8 cellular contexts compared by ENCODE assay signal in the genomic region with DNA sequence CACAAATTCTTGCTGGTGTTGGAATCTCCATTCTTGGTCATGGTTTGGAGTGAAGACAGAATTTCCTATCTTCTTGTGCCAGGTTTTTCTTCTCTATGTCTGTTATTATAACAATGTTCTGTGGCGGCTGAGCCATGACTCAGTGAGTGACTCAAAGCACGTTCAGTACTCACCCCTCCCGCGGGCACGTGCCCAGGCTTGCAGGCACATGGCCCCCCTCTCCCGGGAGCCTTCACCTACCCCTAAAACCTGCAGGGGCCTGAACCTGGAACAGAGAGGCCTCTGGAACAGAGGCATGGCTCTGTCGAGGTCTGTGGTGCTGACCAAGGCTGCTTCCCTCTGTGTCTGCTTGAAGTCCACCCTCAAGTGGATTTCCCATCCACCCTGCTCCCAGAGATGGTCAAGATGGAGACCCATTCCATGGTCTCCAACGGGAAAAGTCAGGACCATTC. TPM values are rescaled to one million over a fixed set of nuclear protein-coding genes. Genes with fewer than 3 reads are reported as not detected.
DNase-seq lines count a peak whose midpoint lies in the region; ATAC-seq and TF ChIP-seq lines count a peak whose summit lies in the region.

No MANE protein-coding gene starts in this region.

- H3K27me3 Mint-ChIP-seq in CD4-positive, alpha-beta T cell, result no peaks in the 10 kb centered on the region
- H3K27me3 Mint-ChIP-seq in activated naive CD4-positive, alpha-beta T cell treated with anti-CD3 and anti-CD28 coated beads for 36 hours (ENCODE audit: low read depth), result no peaks in the 10 kb centered on the region

- no peak overlapping the region for H2AFZ ChIP-seq in hepatocyte

- H3K27me3 ChIP-seq in hepatocyte, result no peaks in the 10 kb centered on the region
- H3K27me3 ChIP-seq in CD4-positive, alpha-beta T cell (ENCODE audit: control insufficient read depth, insufficient read depth, low read length), result no peaks in the 10 kb centered on the region

- DNase-seq in hepatocyte (ENCODE audit: low spot score) (no peak), stromal cell of bone marrow (ENCODE audit: low read depth) (peak; percentile 93), NCI-H69 (lab: John Stamatoyannopoulos, UW) (no peak), SKM-1 (lab: John Stamatoyannopoulos, UW; ENCODE audit: unreplicated experiment) (no peak)
- DNase-seq in CD4-positive, alpha-beta T cell, result no peak
- no peak for DNase-seq in activated naive CD4-positive, alpha-beta T cell treated with anti-CD3 and anti-CD28 coated beads for 36 hours

- 85% methylated on average over 8 of the region's 8 CpGs for WGBS in hepatocyte (ENCODE audit: low lambda C conversion rate, missing lambda C conversion rate)

- no peak overlapping the region for H3K27ac Mint-ChIP-seq in CD4-positive, alpha-beta T cell
- no peak overlapping the region for H3K27ac Mint-ChIP-seq in activated naive CD4-positive, alpha-beta T cell treated with anti-CD3 and anti-CD28 coated beads for 36 hours

- H3K36me3 Mint-ChIP-seq in CD4-positive, alpha-beta T cell (ENCODE audit: low read depth), result no peaks in the 10 kb centered on the region
- no peaks in the 10 kb centered on the region for H3K36me3 Mint-ChIP-seq in activated naive CD4-positive, alpha-beta T cell treated with anti-CD3 and anti-CD28 coated beads for 36 hours (ENCODE audit: low read depth)

- CTCF ChIA-PET in HEK293 (lab: Yijun Ruan, JAX), result interaction anchor here (2.6 to 7.2 kb wide), 3 partner anchors 32 to 146 kb away, joined by 15 to 238 read pairs (median 40); a partner anchor contains a TSS
- CTCF ChIA-PET in CD4-positive, alpha-beta T cell (lab: Charles Lee), result interaction anchor here (5.1 kb wide), 1 partner anchor 34 kb away, joined by 118 read pairs; no protein-coding TSS in a partner anchor
- CTCF ChIA-PET in activated naive CD4-positive, alpha-beta T cell treated with anti-CD3 and anti-CD28 coated beads for 36 hours (lab: Charles Lee), result interaction anchor here (0.6 to 11.9 kb wide), 10 partner anchors 16 to 525 kb away, joined by 3 to 162 read pairs (median 4); a partner anchor contains a TSS

- no peak for TF ChIP-seq CTCF in HEK293 (tag by site-specific recombination; IDR thresholded peaks at IDR 0.05)
- TF ChIP-seq CTCF in hepatocyte (IDR thresholded peaks at IDR 0.05; ENCODE audit: poor library complexity), result no peak
- no peak for TF ChIP-seq CTCF in CD4-positive, alpha-beta T cell (IDR thresholded peaks at IDR 0.05)

- H3K9me3 ChIP-seq in HEK293 (ENCODE audit: control insufficient read depth, insufficient read depth, low read depth, low read length), result no peaks in the 10 kb centered on the region
- H3K9me3 ChIP-seq in hepatocyte (ENCODE audit: low read depth), result no peaks in the 10 kb centered on the region
- H3K9me3 ChIP-seq in CD4-positive, alpha-beta T cell (ENCODE audit: control insufficient read depth, low read length), result no peaks in the 10 kb centered on the region

- H3K27ac ChIP-seq in HEK293 (ENCODE audit: extremely low read depth, low read depth, low read length) (no peak overlapping the region), angular gyrus (ENCODE audit: low read depth, low read length) (peak overlapping the region; percentile 47), hepatocyte (peak overlapping the region; percentile 16)
- H3K27ac ChIP-seq in CD4-positive, alpha-beta T cell (ENCODE audit: low read depth, low read length), result no peak overlapping the region

- no peaks in the 10 kb centered on the region for H3K79me2 ChIP-seq in hepatocyte

- no peaks in the 10 kb centered on the region for H3K9me3 Mint-ChIP-seq in CD4-positive, alpha-beta T cell
- H3K9me3 Mint-ChIP-seq in activated naive CD4-positive, alpha-beta T cell treated with anti-CD3 and anti-CD28 coated beads for 36 hours, result no peaks in the 10 kb centered on the region

- H4K20me1 ChIP-seq in hepatocyte (ENCODE audit: insufficient read depth, poor library complexity, severe bottlenecking), result no peaks in the 10 kb centered on the region

- no peaks in the 10 kb centered on the region for H3K4me1 Mint-ChIP-seq in CD4-positive, alpha-beta T cell (ENCODE audit: low read depth)
- no peaks in the 10 kb centered on the region for H3K4me1 Mint-ChIP-seq in activated naive CD4-positive, alpha-beta T cell treated with anti-CD3 and anti-CD28 coated beads for 36 hours (ENCODE audit: low read depth)

- POLR2A ChIA-PET in HEK293 (lab: Yijun Ruan, JAX), result no interaction called here
- POLR2A ChIA-PET in CD4-positive, alpha-beta T cell (lab: Charles Lee), result interaction anchor here (3.1 kb wide), 1 partner anchor 34 kb away, joined by 37 read pairs; no protein-coding TSS in a partner anchor

- H3K4me3 ChIP-seq in HEK293 (ENCODE audit: low read depth, low read length) (no peak overlapping the region), hepatocyte (no peak overlapping the region)

- H3K36me3 ChIP-seq in HEK293 (ENCODE audit: control insufficient read depth in 2 of 2, insufficient read depth in 1 of 2, low read length in 2 of 2) (peaks cover 0 to 33% of the 10 kb centered on the region in 2 experiments; a peak in 1 of 3 replicates), hepatocyte (replicated peaks; ENCODE audit: insufficient read depth, low read depth) (no peaks in the 10 kb centered on the region)

- no peak for ATAC-seq in CD4-positive, alpha-beta T cell (ENCODE audit: poor library complexity)

- intact Hi-C loops in CD4-positive, alpha-beta T cell (cut with DNase I, micrococcal nuclease), result no loop called here
- intact Hi-C loops in activated naive CD4-positive, alpha-beta T cell treated with anti-CD3 and anti-CD28 coated beads for 36 hours (cut with micrococcal nuclease), result no loop called here

- H3K4me3 Mint-ChIP-seq in CD4-positive, alpha-beta T cell, result no peak overlapping the region
- no peak overlapping the region for H3K4me3 Mint-ChIP-seq in activated naive CD4-positive, alpha-beta T cell treated with anti-CD3 and anti-CD28 coated beads for 36 hours

- no peaks in the 10 kb centered on the region for H3K9me2 ChIP-seq in hepatocyte (replicated peaks; ENCODE audit: insufficient read depth)

- H3K4me1 ChIP-seq in HEK293 (ENCODE audit: control insufficient read depth, insufficient read depth, low read length) (no peaks in the 10 kb centered on the region), hepatocyte (ENCODE audit: insufficient read depth) (no peaks in the 10 kb centered on the region)

- H3K4me2 ChIP-seq in hepatocyte, result no peak overlapping the region

TF ChIP-seq in HEK293, 187 proteins besides CTCF, POLR2A, EP300 and RAD21:
- TF ChIP-seq SP7 (tag by site-specific recombination; IDR thresholded peaks at IDR 0.05) (0 out of 2 replicates have a peak, but pooled peaks have one; percentile 32), ZNF112 (tag by site-specific recombination; IDR thresholded peaks at IDR 0.05) (no peak)
TF ChIP-seq in HEK293: peak in this region for 1.

RNA-seq across cellular contexts. Expression of a gene that starts 27.6 kb away (rescaled TPM):
- total RNA-seq in hepatocyte, result 73.2 and 74.5 TPM in 2 replicates
- 71.3 and 79.0 TPM in 2 replicates for polyA plus RNA-seq in hepatocyte
- 1 to 10 TPM; 1.1 to 2.0 TPM for total RNA-seq in CD4-positive, alpha-beta T cell
- total RNA-seq in activated naive CD4-positive, alpha-beta T cell treated with anti-CD3 and anti-CD28 coated beads for 36 hours, result 1 to 10 TPM; 1.5 to 2.0 TPM

RNA-seq across cellular contexts. Expression of a gene that starts 30.3 kb away (rescaled TPM):
- not detected in 2 replicates for total RNA-seq in hepatocyte
- 0.18 TPM in 1 of 2 replicates, not detected in the other for polyA plus RNA-seq in hepatocyte
- total RNA-seq in CD4-positive, alpha-beta T cell, result not detected
- not detected for total RNA-seq in activated naive CD4-positive, alpha-beta T cell treated with anti-CD3 and anti-CD28 coated beads for 36 hours

RNA-seq across cellular contexts. Expression of a gene that starts 37.6 kb away (rescaled TPM):
- total RNA-seq in hepatocyte, result 28.1 and 30.4 TPM in 2 replicates
- 30.8 and 32.0 TPM in 2 replicates for polyA plus RNA-seq in hepatocyte
- total RNA-seq in CD4-positive, alpha-beta T cell, result 1 to 10 TPM; 5.5 to 5.8 TPM
- total RNA-seq in activated naive CD4-positive, alpha-beta T cell treated with anti-CD3 and anti-CD28 coated beads for 36 hours, result 10 to 100 TPM; 16.4 to 17.4 TPM

RNA-seq across cellular contexts. Expression of a gene that starts 37.8 kb away (rescaled TPM):
- total RNA-seq in hepatocyte, result 345 and 381 TPM in 2 replicates
- 503 and 581 TPM in 2 replicates for polyA plus RNA-seq in hepatocyte
- total RNA-seq in CD4-positive, alpha-beta T cell, result 100 to 1,000 TPM; 289 to 297 TPM
- total RNA-seq in activated naive CD4-positive, alpha-beta T cell treated with anti-CD3 and anti-CD28 coated beads for 36 hours, result 100 to 1,000 TPM; 319 to 353 TPM

RNA-seq across cellular contexts. Expression of a gene that starts 44.2 kb away (rescaled TPM):
- 4.5 and 4.9 TPM in 2 replicates for total RNA-seq in hepatocyte
- 4.3 and 6.7 TPM in 2 replicates for polyA plus RNA-seq in hepatocyte
- total RNA-seq in CD4-positive, alpha-beta T cell, result 10 to 100 TPM in 1 of 2 experiments, 1 to 10 TPM in 1; 8.8 to 10.3 TPM
- total RNA-seq in activated naive CD4-positive, alpha-beta T cell treated with anti-CD3 and anti-CD28 coated beads for 36 hours, result 10 to 100 TPM in 1 of 2 experiments, 1 to 10 TPM in 1; 8.9 to 10.0 TPM

Comparison
In these comparisons a context has a peak if more than half of its experiments do, and no peak if none do; other contexts are left out.
1. H3K27ac ChIP-seq: peak in angular gyrus (single experiment) and hepatocyte (single experiment); none in HEK293 (single experiment) and CD4-positive, alpha-beta T cell (single experiment).
2. RNA of a gene that starts 27.6 kb away (total RNA-seq): 73.2 to 74.5 TPM in hepatocyte; 1.1 to 2.0 TPM in CD4-positive, alpha-beta T cell and 1.5 to 2.0 TPM in activated naive CD4-positive, alpha-beta T cell treated with anti-CD3 and anti-CD28 coated beads for 36 hours; every median in the first group is over 10 times any median in the second.